ENCODE assay signal across 18 cellular contexts in genomic region chr4:3516836-3517730, GRCh38. TPM values are rescaled to one million over a fixed set of nuclear protein-coding genes. Genes with fewer than 3 reads are reported as not detected.
"Had no signal": no experiment of that assay in that cellular context is flagged by ENCODE, and none has a peak within 500 bp of the region (broad histone marks: within the 10 kb centered on the region; RNA-seq: fewer than 3 reads in every experiment).

No MANE protein-coding gene starts in this region.

- H3K4me3 ChIP-seq: body of pancreas, gastroesophageal sphincter, hepatocyte, ovary, SK-N-MC had no signal

- H3K27me3 ChIP-seq: body of pancreas, gastroesophageal sphincter, hepatocyte, ovary had no signal

- H3K79me2 ChIP-seq: hepatocyte had no signal

- FAIRE-seq: keratinocyte had no signal

- H3K36me3 ChIP-seq: ovary had no signal

- DNase-seq: activated CD4-positive, alpha-beta memory T cell treated with anti-CD3 and anti-CD28 coated beads, Interleukin-2, amount 10 ng/mL, durations not matched to agents 7 days and 5 days; activated CD4-positive, CD25-positive, alpha-beta regulatory T cell treated with anti-CD3 and anti-CD28 coated beads, Interleukin-2, amount 50 U/mL, for 72 hours; activated T-cell treated with anti-CD3 and anti-CD28 coated beads, Interleukin-2, amount 50 U/mL, for 24 hours; amniotic stem cell; central memory CD4-positive, alpha-beta T cell; cortex of kidney; effector memory CD4-positive, alpha-beta T cell; stimulated activated CD4-positive, alpha-beta T cell treated with anti-CD3 and anti-CD28 coated beads, Interleukin-2, amount 100 ng/mL, for 48 hours; T-helper 9 cell had no signal

- H3K4me2 ChIP-seq: hepatocyte had no signal

- H2AFZ ChIP-seq: hepatocyte had no signal

- H3K9me3 ChIP-seq: body of pancreas, gastroesophageal sphincter, ovary had no signal

- ATAC-seq: body of pancreas; gastroesophageal sphincter; stimulated activated memory B cell treated with anti-CD40 and anti-IgM and Interleukin-4, amounts not matched to agents 10 μg/mL and 1 μg/mL and 100 μg/mL, for 72 hours; T-cell had no signal

- H3K27ac ChIP-seq: body of pancreas, gastroesophageal sphincter, hepatocyte, ovary, SK-N-MC had no signal

- H3K4me1 ChIP-seq: body of pancreas, gastroesophageal sphincter had no signal

RNA-seq across cellular contexts. Expression of gene DOK7, which starts 54.0 kb away (rescaled TPM):
- total RNA-seq: activated CD4-positive, alpha-beta memory T cell treated with anti-CD3 and anti-CD28 coated beads, Interleukin-2, amount 10 ng/mL, durations not matched to agents 7 days and 5 days; neural crest cell had no signal
